8 cellular contexts compared by ENCODE assay signal in genomic region chr5:34007675-34008600, GRCh38. TPM values are rescaled to one million over a fixed set of nuclear protein-coding genes. Genes with fewer than 3 reads are reported as not detected.
A peak's percentile ranks its signal among the peaks of the same experiment; 100 is the strongest.
DNase-seq lines count a peak whose midpoint lies in the region; TF ChIP-seq lines count a peak whose summit lies in the region.

Gene AMACR (minus strand): TSS chr5:34008050. CDS start chr5:34008019, 31 bp downstream.

- H3K9me3 Mint-ChIP-seq in HFFc6 = no peaks in the 10 kb centered on the region
- H3K9me3 Mint-ChIP-seq in activated naive CD4-positive, alpha-beta T cell treated with anti-CD3 and anti-CD28 coated beads, Interleukin-2, amount 10 ng/mL, durations not matched to agents 7 days and 5 days = no peaks in the 10 kb centered on the region

- TF ChIP-seq CTCF in GM06990 (IDR thresholded peaks at IDR 0.05; ENCODE audit: insufficient read depth, low read length, poor library complexity, severe bottlenecking) (no peak), HFFc6 (IDR thresholded peaks at IDR 0.05) (no peak)

- peak within 1 kb of the TSS; percentile 76 for H3K4me3 ChIP-seq in GM06990 (replicated peaks; ENCODE audit: low read depth, low read length)

- DNase-seq in GM06990 (ENCODE audit: extremely low read depth, insufficient read length) (peak; percentile 93), HFFc6 (peak; percentile 88), NAMALWA (ENCODE audit: low spot score) (peak; percentile 96), SK-MEL-5 (ENCODE audit: low read depth, low spot score) (peak; percentile 97), globus pallidus (ENCODE audit: low spot score) (peak; percentile 93), occipital lobe (lab: John Stamatoyannopoulos, UW) (peak; percentile 93)
- DNase-seq in activated naive CD4-positive, alpha-beta T cell treated with anti-CD3 and anti-CD28 coated beads, Interleukin-2, amount 10 ng/mL, durations not matched to agents 7 days and 5 days = peak; percentile 88

- peak within 1 kb of the TSS; percentile 97 for H3K4me3 Mint-ChIP-seq in HFFc6
- peak within 1 kb of the TSS; percentile 73 for H3K4me3 Mint-ChIP-seq in activated naive CD4-positive, alpha-beta T cell treated with anti-CD3 and anti-CD28 coated beads, Interleukin-2, amount 10 ng/mL, durations not matched to agents 7 days and 5 days

- H3K36me3 Mint-ChIP-seq in HFFc6 (ENCODE audit: low read depth) = peaks cover 9% of the 10 kb centered on the region
- peaks cover 9% of the 10 kb centered on the region for H3K36me3 Mint-ChIP-seq in activated naive CD4-positive, alpha-beta T cell treated with anti-CD3 and anti-CD28 coated beads, Interleukin-2, amount 10 ng/mL, durations not matched to agents 7 days and 5 days

- CTCF ChIA-PET in activated naive CD4-positive, alpha-beta T cell treated with anti-CD3 and anti-CD28 coated beads, Interleukin-2, amount 10 ng/mL, durations not matched to agents 7 days and 5 days (lab: Charles Lee) = interaction anchor here (1.0 to 1.3 kb wide), 2 partner anchors 11 to 12 kb away, joined by 3 to 4 read pairs; no protein-coding TSS in a partner anchor

- in situ Hi-C loops in SK-MEL-5 (cut with HindIII; ENCODE audit: low pct_unique_long_range_greater_than_20kb, low sequenced_read_pairs) = no loop called here

- peaks cover 76% of the 10 kb centered on the region for H3K4me1 Mint-ChIP-seq in HFFc6 (ENCODE audit: low read depth)
- H3K4me1 Mint-ChIP-seq in activated naive CD4-positive, alpha-beta T cell treated with anti-CD3 and anti-CD28 coated beads, Interleukin-2, amount 10 ng/mL, durations not matched to agents 7 days and 5 days = peaks cover 24% of the 10 kb centered on the region

- no peaks in the 10 kb centered on the region for H3K27me3 Mint-ChIP-seq in HFFc6 (ENCODE audit: insufficient read depth)
- H3K27me3 Mint-ChIP-seq in activated naive CD4-positive, alpha-beta T cell treated with anti-CD3 and anti-CD28 coated beads, Interleukin-2, amount 10 ng/mL, durations not matched to agents 7 days and 5 days = peaks cover 6% of the 10 kb centered on the region

- H3K36me3 ChIP-seq in GM06990 (ENCODE audit: control insufficient read depth, insufficient read depth, low read length) = peaks cover 3% of the 10 kb centered on the region

- H3K27me3 ChIP-seq in GM06990 (replicated peaks; ENCODE audit: control insufficient read depth, insufficient read depth, low read length) = no peaks in the 10 kb centered on the region

- H3K27ac Mint-ChIP-seq in HFFc6 = peak within 1 kb of the TSS; percentile 83
- peak within 1 kb of the TSS; percentile 96 for H3K27ac Mint-ChIP-seq in activated naive CD4-positive, alpha-beta T cell treated with anti-CD3 and anti-CD28 coated beads, Interleukin-2, amount 10 ng/mL, durations not matched to agents 7 days and 5 days

- H3K27ac ChIP-seq in temporal lobe (ENCODE audit: low read depth, low read length) = peak within 1 kb of the TSS; percentile 97

RNA-seq across cellular contexts. Expression of gene AMACR, which starts in this region (rescaled TPM):
- total RNA-seq in HFFc6 (2021; fragmentation: NEBNext Ultra II Directional; extraction: Animal tissue kit (Norgen Biotek cat#: 25700)) = 10 to 100 TPM in 1 of 6 experiments, 1 to 10 TPM in 5; 8.1 to 16.8 (median 8.9) TPM
- total RNA-seq in SK-MEL-5 (2014; rRNA removed; shearing (Covaris generic)) = 40.3 and 48.7 TPM in 2 replicates
- 44.0 and 46.4 TPM in 2 replicates for polyA plus RNA-seq in SK-MEL-5 (2015; cell fraction: cytosol; rRNA removed)
- 18.7 and 28.4 TPM in 2 replicates for polyA plus RNA-seq in SK-MEL-5 (2015; cell fraction: nucleus; rRNA removed)
- total RNA-seq in occipital lobe = 10.6 TPM
- 4.4 TPM for total RNA-seq in temporal lobe

Comparison
In these comparisons a context has a peak if more than half of its experiments do, and no peak if none do; other contexts are left out.
1. Peak in every context shown above with its lines: DNase-seq, H3K4me3 ChIP-seq and H3K27ac ChIP-seq.